ENCODE assay signal across 9 cellular contexts in genomic region chr19:15448778-15449619, GRCh38. TPM values are rescaled to one million over a fixed set of nuclear protein-coding genes. Genes with fewer than 3 reads are reported as not detected.
DNase-seq lines count a peak whose midpoint lies in the region; ATAC-seq and TF ChIP-seq lines count a peak whose summit lies in the region.
"Had no signal": no experiment of that assay in that cellular context is flagged by ENCODE, and none has a peak within 500 bp of the region (broad histone marks: within the 10 kb centered on the region; RNA-seq: fewer than 3 reads in every experiment).

No MANE protein-coding gene starts in this region.

- H3K9ac ChIP-seq in SK-N-MC (ENCODE audit: insufficient read length): peak overlapping the region; percentile 32
- H3K9ac ChIP-seq in skeletal muscle tissue (ENCODE audit: low read depth in 1 of 3, low read length in 3 of 3): peak overlapping the region; percentile 70 to 90 (median 71)

- TF ChIP-seq CTCF in foreskin keratinocyte (conservative IDR thresholded peaks at IDR 0.05): peak; percentile 5

- H2AFZ ChIP-seq in ACC112 (ENCODE audit: low read length, unreplicated experiment): peak overlapping the region; percentile 50

- H3K4me3 ChIP-seq in ACC112 (ENCODE audit: low read depth, low read length) (peak overlapping the region; percentile 73), SK-N-MC (peak overlapping the region; percentile 75), skeletal muscle tissue (ENCODE audit: low read length in 3 of 3) (peak overlapping the region; percentile 62 to 73 (median 73))

- no peak for DNase-seq in SK-N-MC (ENCODE audit: low read depth, low spot score)
- no peak for DNase-seq in foreskin keratinocyte
- DNase-seq in 8988T: no peak
- DNase-seq in superior temporal gyrus (ENCODE audit: extremely low spot score): no peak

- no peak overlapping the region for H3K27ac ChIP-seq in ACC112 (ENCODE audit: low read depth, low read length)
- H3K27ac ChIP-seq in SK-N-MC: no peak overlapping the region
- H3K27ac ChIP-seq in foreskin keratinocyte: no peak overlapping the region
- H3K27ac ChIP-seq in skeletal muscle tissue (ENCODE audit: low read depth, low read length): no peak overlapping the region

- ATAC-seq in GM18867 (IDR thresholded peaks at IDR 0.05; ENCODE audit: unreplicated experiment) (peak; percentile 5), foreskin keratinocyte (no peak), GM21360 (IDR thresholded peaks at IDR 0.05; ENCODE audit: unreplicated experiment) (no peak)

- no peaks in the 10 kb centered on the region for H3K79me2 ChIP-seq in ACC112 (ENCODE audit: control insufficient read depth, insufficient read depth, low read length, unreplicated experiment)

- H3K27me3 ChIP-seq in ACC112 (ENCODE audit: insufficient read depth, low read length) (no peaks in the 10 kb centered on the region), foreskin keratinocyte (peaks cover 15% of the 10 kb centered on the region), skeletal muscle tissue (ENCODE audit: control insufficient read depth in 3 of 3, insufficient read depth in 3 of 3, low read length in 3 of 3) (peaks cover 0 to 2% (median 0%) of the 10 kb centered on the region in 3 donors)

- H3K9me3 ChIP-seq in SK-N-MC (ENCODE audit: low read depth, low read length): no peaks in the 10 kb centered on the region
- H3K9me3 ChIP-seq in skeletal muscle tissue (ENCODE audit: control insufficient read depth in 3 of 3, low read length in 3 of 3): no peaks in the 10 kb centered on the region

- H3K36me3 ChIP-seq in ACC112 (ENCODE audit: insufficient read depth, low read length): no peaks in the 10 kb centered on the region
- H3K36me3 ChIP-seq in SK-N-MC (ENCODE audit: insufficient read depth, low read length): no peaks in the 10 kb centered on the region
- H3K36me3 ChIP-seq in skeletal muscle tissue (ENCODE audit: control insufficient read depth in 3 of 3, insufficient read depth in 3 of 3, low read length in 3 of 3): peaks cover 0 to 7% (median 2%) of the 10 kb centered on the region in 3 donors

- H3K4me1 ChIP-seq in ACC112 (ENCODE audit: control insufficient read depth, insufficient read depth, low read length, unreplicated experiment) (no peaks in the 10 kb centered on the region), foreskin keratinocyte (no peaks in the 10 kb centered on the region), skeletal muscle tissue (ENCODE audit: control insufficient read depth in 3 of 3, insufficient read depth in 3 of 3, low read length in 3 of 3) (peaks cover 39 to 56% (median 52%) of the 10 kb centered on the region in 3 donors)

RNA-seq across cellular contexts. Expression of gene WIZ, which starts 0.8 kb away (rescaled TPM):
- total RNA-seq in foreskin keratinocyte: 16.7 TPM in 2 replicates
- polyA plus RNA-seq in foreskin keratinocyte: 21.9 and 22.2 TPM in 2 replicates
- total RNA-seq in skeletal muscle tissue: 3.7 TPM

RNA-seq across cellular contexts. Expression of gene RASAL3, which starts 15.3 kb away (rescaled TPM):
- total RNA-seq in foreskin keratinocyte: not detected in 2 replicates
- not detected in 2 replicates for polyA plus RNA-seq in foreskin keratinocyte
- 0.52 TPM for total RNA-seq in skeletal muscle tissue

RNA-seq across cellular contexts. Expression of gene AKAP8L, which starts 30.2 kb away (rescaled TPM):
- total RNA-seq in foreskin keratinocyte (42.7 and 43.1 TPM in 2 replicates), skeletal muscle tissue (39.1 TPM)
- polyA plus RNA-seq in foreskin keratinocyte: 32.4 and 35.7 TPM in 2 replicates

RNA-seq across cellular contexts. Expression of gene PGLYRP2, which starts 30.3 kb away (rescaled TPM):
- not detected in 2 replicates for total RNA-seq in foreskin keratinocyte
- polyA plus RNA-seq in foreskin keratinocyte: not detected in 2 replicates
- not detected for total RNA-seq in skeletal muscle tissue
- total RNA-seq: pulmonary artery endothelial cell had no signal

RNA-seq across cellular contexts. Expression of gene CYP4F22, which starts 59.3 kb away (rescaled TPM):
- total RNA-seq in foreskin keratinocyte: 0.04 and 0.10 TPM in 2 replicates
- polyA plus RNA-seq in foreskin keratinocyte: 0.02 and 0.03 TPM in 2 replicates
- not detected for total RNA-seq in skeletal muscle tissue
- total RNA-seq: pulmonary artery endothelial cell had no signal
